ENCODE assay signal across 17 cellular contexts in the genomic region with DNA sequence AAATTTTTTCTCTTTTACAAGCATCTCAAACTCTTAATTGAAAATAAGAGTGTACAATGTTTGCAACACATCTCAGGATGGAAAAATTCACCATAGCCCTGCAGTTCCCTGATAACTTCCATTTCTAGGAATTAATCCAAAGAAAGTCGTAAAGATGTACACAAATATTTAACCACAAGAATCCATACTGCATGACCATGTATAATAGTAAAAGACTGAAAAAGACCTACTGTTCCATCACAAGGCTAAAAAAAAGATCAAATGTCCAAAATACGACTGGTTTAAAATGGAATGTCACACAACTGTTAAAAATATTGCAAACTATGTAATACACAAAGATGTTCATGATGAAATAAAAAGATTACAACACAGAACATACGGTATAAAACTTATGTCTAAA. TPM values are rescaled to one million over a fixed set of nuclear protein-coding genes. Genes with fewer than 3 reads are reported as not detected.
DNase-seq lines count a peak whose midpoint lies in the region; ATAC-seq and TF ChIP-seq lines count a peak whose summit lies in the region.
"Had no signal": no experiment of that assay in that cellular context is flagged by ENCODE, and none has a peak within 500 bp of the region (broad histone marks: within the 10 kb centered on the region; RNA-seq: fewer than 3 reads in every experiment).

No MANE protein-coding gene starts in this region.

- H3K4me3 Mint-ChIP-seq in activated CD4-positive, alpha-beta T cell treated with anti-CD3 and anti-CD28 coated beads for 36 hours, result no peak overlapping the region
- H3K4me3 Mint-ChIP-seq in activated naive CD8-positive, alpha-beta T cell treated with anti-CD3 and anti-CD28 coated beads for 36 hours, result no peak overlapping the region
- H3K4me3 Mint-ChIP-seq in endothelial cell (ENCODE audit: unreplicated experiment), result no peak overlapping the region

- DNase-seq in activated CD4-positive, alpha-beta T cell treated with anti-CD3 and anti-CD28 coated beads for 36 hours, result no peak
- DNase-seq in activated CD4-positive, alpha-beta T cell treated with anti-CD3 and anti-CD28 coated beads, Interleukin-2, amount 50 U/mL, for 1 hour, result no peak
- DNase-seq in GM03348 (ENCODE audit: low spot score), result peak; percentile 2
- no peak for DNase-seq in activated naive CD8-positive, alpha-beta T cell treated with anti-CD3 and anti-CD28 coated beads for 36 hours
- peak; percentile 3 for DNase-seq in foreskin melanocyte
- no peak for DNase-seq in NCI-H82 treated with DMSO at 0.1 percent for 48 hours (lab: John Stamatoyannopoulos, UW; ENCODE audit: unreplicated experiment)
- DNase-seq in endothelial cell (ENCODE audit: low spot score), result no peak
- no peak for DNase-seq in A172 (ENCODE audit: low spot score)
- DNase-seq: CD8-positive, alpha-beta memory T cell; DND-41; H7; Karpas-422; MM.1S; NCI-H1105; NCI-H1694; NCI-H446 treated with DMSO at 0.1 percent for 48 hours; NCI-H748 treated with DMSO at 0.1 percent for 48 hours had no signal

- peaks cover 45% of the 10 kb centered on the region for H3K36me3 Mint-ChIP-seq in activated CD4-positive, alpha-beta T cell treated with anti-CD3 and anti-CD28 coated beads for 36 hours (ENCODE audit: low read depth)
- H3K36me3 Mint-ChIP-seq in activated naive CD8-positive, alpha-beta T cell treated with anti-CD3 and anti-CD28 coated beads for 36 hours, result peaks cover 18% of the 10 kb centered on the region
- peaks cover 7% of the 10 kb centered on the region for H3K36me3 Mint-ChIP-seq in endothelial cell (ENCODE audit: low read depth, unreplicated experiment)

- no peaks in the 10 kb centered on the region for H3K27me3 Mint-ChIP-seq in activated CD4-positive, alpha-beta T cell treated with anti-CD3 and anti-CD28 coated beads for 36 hours
- no peaks in the 10 kb centered on the region for H3K27me3 Mint-ChIP-seq in activated naive CD8-positive, alpha-beta T cell treated with anti-CD3 and anti-CD28 coated beads for 36 hours
- no peaks in the 10 kb centered on the region for H3K27me3 Mint-ChIP-seq in endothelial cell (ENCODE audit: unreplicated experiment)
- H3K27me3 Mint-ChIP-seq: CD8-positive, alpha-beta memory T cell had no signal

- no peak for ATAC-seq in activated CD4-positive, alpha-beta T cell treated with anti-CD3 and anti-CD28 coated beads for 36 hours

- peak overlapping the region; percentile 8 for H3K27ac Mint-ChIP-seq in activated CD4-positive, alpha-beta T cell treated with anti-CD3 and anti-CD28 coated beads for 36 hours
- H3K27ac Mint-ChIP-seq in activated naive CD8-positive, alpha-beta T cell treated with anti-CD3 and anti-CD28 coated beads for 36 hours, result peak overlapping the region; percentile 29
- H3K27ac Mint-ChIP-seq in endothelial cell (ENCODE audit: unreplicated experiment), result no peak overlapping the region

- no peak for TF ChIP-seq CTCF in endothelial cell (IDR thresholded peaks at IDR 0.05; ENCODE audit: unreplicated experiment)

- intact Hi-C loops in activated CD4-positive, alpha-beta T cell treated with anti-CD3 and anti-CD28 coated beads for 36 hours (cut with DNase I, micrococcal nuclease), result no loop called here

- CTCF ChIA-PET in activated CD4-positive, alpha-beta T cell treated with anti-CD3 and anti-CD28 coated beads for 36 hours (lab: Charles Lee), result no interaction called here

- H3K9me3 Mint-ChIP-seq in activated CD4-positive, alpha-beta T cell treated with anti-CD3 and anti-CD28 coated beads for 36 hours (ENCODE audit: low read depth), result no peaks in the 10 kb centered on the region
- no peaks in the 10 kb centered on the region for H3K9me3 Mint-ChIP-seq in activated naive CD8-positive, alpha-beta T cell treated with anti-CD3 and anti-CD28 coated beads for 36 hours
- H3K9me3 Mint-ChIP-seq in endothelial cell (ENCODE audit: unreplicated experiment), result no peaks in the 10 kb centered on the region
- H3K9me3 Mint-ChIP-seq: CD8-positive, alpha-beta memory T cell had no signal

- POLR2A ChIA-PET in activated CD4-positive, alpha-beta T cell treated with anti-CD3 and anti-CD28 coated beads for 36 hours (lab: Charles Lee), result no interaction called here

- peaks cover 39% of the 10 kb centered on the region for H3K4me1 Mint-ChIP-seq in activated CD4-positive, alpha-beta T cell treated with anti-CD3 and anti-CD28 coated beads for 36 hours
- H3K4me1 Mint-ChIP-seq in activated naive CD8-positive, alpha-beta T cell treated with anti-CD3 and anti-CD28 coated beads for 36 hours, result peaks cover 35% of the 10 kb centered on the region
- H3K4me1 Mint-ChIP-seq in endothelial cell (ENCODE audit: unreplicated experiment), result no peaks in the 10 kb centered on the region

RNA-seq across cellular contexts. Expression of a gene that starts 32.1 kb away (rescaled TPM):
- total RNA-seq in activated CD4-positive, alpha-beta T cell treated with anti-CD3 and anti-CD28 coated beads for 36 hours, result 100 to 1,000 TPM; 513 to 554 TPM
- total RNA-seq in activated naive CD8-positive, alpha-beta T cell treated with anti-CD3 and anti-CD28 coated beads for 36 hours, result 100 to 1,000 TPM; 261 to 273 TPM
- total RNA-seq in endothelial cell (ENCODE audit: unreplicated experiment), result 270 TPM
- total RNA-seq in A172 (2014; rRNA removed; shearing (Covaris generic)), result 57.4 and 69.9 TPM in 2 replicates

Comparison
In these comparisons a context has a peak if more than half of its experiments do, and no peak if none do; other contexts are left out.
1. DNase-seq: peak in GM03348 (single experiment) and foreskin melanocyte (single experiment); none in activated CD4-positive, alpha-beta T cell treated with anti-CD3 and anti-CD28 coated beads for 36 hours (single experiment), activated CD4-positive, alpha-beta T cell treated with anti-CD3 and anti-CD28 coated beads, Interleukin-2, amount 50 U/mL, for 1 hour (single experiment), activated naive CD8-positive, alpha-beta T cell treated with anti-CD3 and anti-CD28 coated beads for 36 hours (single experiment), NCI-H82 treated with DMSO at 0.1 percent for 48 hours (single experiment), endothelial cell (single experiment) and A172 (single experiment).